In genomic region chr19:47273313-47274070, GRCh38 we compare ENCODE assay signal across 1 cellular context.
TF ChIP-seq lines count a peak whose summit lies in the region.

No MANE protein-coding gene starts in this region.

TF ChIP-seq in endothelial cell of umbilical vein, 7 proteins besides CTCF, POLR2A, EP300 and RAD21:
- TF ChIP-seq MAX (IDR thresholded peaks at IDR 0.05; ENCODE audit: insufficient read depth, insufficient read length): no peak
- TF ChIP-seq MYC (IDR thresholded peaks at IDR 0.05; ENCODE audit: low read depth, low read length): no peak
- no peak for TF ChIP-seq EZH2 (IDR thresholded peaks at IDR 0.05; ENCODE audit: borderline replicate concordance, low read depth, low read length, severe bottlenecking)
- TF ChIP-seq JUN (IDR thresholded peaks at IDR 0.05; ENCODE audit: borderline replicate concordance, insufficient read depth, insufficient read length, low read depth): no peak
- no peak for TF ChIP-seq FOS (IDR thresholded peaks at IDR 0.05; ENCODE audit: borderline replicate concordance, insufficient read depth, low read length)
- no peak for TF ChIP-seq GATA2 (IDR thresholded peaks at IDR 0.05; ENCODE audit: insufficient read depth, insufficient read length, low read depth, low read length)
- no peak for TF ChIP-seq POLR2AphosphoS5 (IDR thresholded peaks at IDR 0.05; ENCODE audit: insufficient read depth, low read depth, low read length)
TF ChIP-seq in endothelial cell of umbilical vein: peak in this region for 0.
